ENCODE assay signal across 12 cellular contexts in genomic region chr12:39723831-39724230, GRCh38.
DNase-seq lines count a peak whose midpoint lies in the region; ATAC-seq and TF ChIP-seq lines count a peak whose summit lies in the region.
"Had no signal": no experiment of that assay in that cellular context is flagged by ENCODE, and none has a peak within 500 bp of the region (broad histone marks: within the 10 kb centered on the region; RNA-seq: fewer than 3 reads in every experiment).

No MANE protein-coding gene starts in this region.

- H3K4me3 Mint-ChIP-seq in MCF 10A (ENCODE audit: unreplicated experiment): no peak overlapping the region
- H3K4me3 Mint-ChIP-seq: WTC11 had no signal

- intact Hi-C loops in MCF 10A (cut with micrococcal nuclease): no loop called here
- intact Hi-C loops in breast epithelium (cut with DNase I; ENCODE audit: low total_unique reads): no loop called here
- intact Hi-C loops in lower lobe of right lung (cut with DNase I): no loop called here

- peaks cover 0 to 11% of the 10 kb centered on the region in 2 donors for H3K9me3 ChIP-seq in breast epithelium
- H3K9me3 ChIP-seq in lower lobe of right lung: no peaks in the 10 kb centered on the region

- no peaks in the 10 kb centered on the region for H3K27me3 Mint-ChIP-seq in MCF 10A (ENCODE audit: insufficient read depth, unreplicated experiment)

- CTCF ChIA-PET in MCF 10A (lab: Yijun Ruan, JAX): no interaction called here

- no peak for TF ChIP-seq POLR2A in breast epithelium (IDR thresholded peaks at IDR 0.05)

- no TSS peak for BruUV-seq in MCF 10A (replicated peaks; lab: Mats Ljungman, UMichigan)

- no peak for ATAC-seq in lower lobe of right lung
- ATAC-seq in HG03039 (IDR thresholded peaks at IDR 0.05; ENCODE audit: unreplicated experiment): no peak
- ATAC-seq: WTC11 had no signal

- DNase-seq in MCF 10A (ENCODE audit: unreplicated experiment) (peak; percentile 86), breast epithelium (ENCODE audit: low spot score in 2 of 2) (no peak), NCI-H460 (ENCODE audit: extremely low read depth, low read depth) (peak; percentile 11), cerebellum (ENCODE audit: low spot score) (peak; percentile 37), stromal cell of bone marrow (ENCODE audit: low read depth) (peak; percentile 50), NCI-H510A treated with DMSO at 0.1 percent for 48 hours (lab: John Stamatoyannopoulos, UW) (no peak), lower lobe of right lung (no peak)
- DNase-seq: left ventricle myocardium inferior had no signal

- H3K4me1 Mint-ChIP-seq in MCF 10A (ENCODE audit: insufficient read depth, unreplicated experiment): peaks cover 4% of the 10 kb centered on the region

- peak overlapping the region; percentile 19 for H3K27ac Mint-ChIP-seq in MCF 10A (ENCODE audit: low read depth, unreplicated experiment)
- H3K27ac Mint-ChIP-seq: WTC11 had no signal

- no peaks in the 10 kb centered on the region for H3K36me3 Mint-ChIP-seq in MCF 10A (ENCODE audit: insufficient read depth, unreplicated experiment)

- no peak for TF ChIP-seq CTCF in MCF 10A (IDR thresholded peaks at IDR 0.05; ENCODE audit: unreplicated experiment)
- no peak for TF ChIP-seq CTCF in breast epithelium (IDR thresholded peaks at IDR 0.05)
- TF ChIP-seq CTCF in lower lobe of right lung (IDR thresholded peaks at IDR 0.05): no peak

- H3K27me3 ChIP-seq in breast epithelium (no peaks in the 10 kb centered on the region), lower lobe of right lung (ENCODE audit: low read depth) (no peaks in the 10 kb centered on the region)
- H3K27me3 ChIP-seq: cardiac muscle cell had no signal

- H3K4me1 ChIP-seq in breast epithelium (no peaks in the 10 kb centered on the region), lower lobe of right lung (no peaks in the 10 kb centered on the region)
- H3K4me1 ChIP-seq: left ventricle myocardium inferior had no signal

- H3K4me3 ChIP-seq in breast epithelium: no peak overlapping the region
- no peak overlapping the region for H3K4me3 ChIP-seq in lower lobe of right lung
- H3K4me3 ChIP-seq: cardiac muscle cell, left ventricle myocardium inferior had no signal

- peaks cover 8% of the 10 kb centered on the region for H3K9me3 Mint-ChIP-seq in MCF 10A (ENCODE audit: unreplicated experiment)

- POLR2A ChIA-PET in MCF 10A (lab: Yijun Ruan, JAX): no interaction called here

- H3K36me3 ChIP-seq in breast epithelium (no peaks in the 10 kb centered on the region), lower lobe of right lung (no peaks in the 10 kb centered on the region)
- H3K36me3 ChIP-seq: cardiac muscle cell, left ventricle myocardium inferior had no signal

- H3K27ac ChIP-seq in breast epithelium: no peak overlapping the region
- no peak overlapping the region for H3K27ac ChIP-seq in lower lobe of right lung
- H3K27ac ChIP-seq: cardiac muscle cell, KMS-11, left ventricle myocardium inferior had no signal

Comparison
In these comparisons a context has a peak if more than half of its experiments do, and no peak if none do; other contexts are left out.
1. DNase-seq: peak in MCF 10A (single experiment), NCI-H460 (single experiment), cerebellum (single experiment) and stromal cell of bone marrow (single experiment); none in breast epithelium (0 of 2), NCI-H510A treated with DMSO at 0.1 percent for 48 hours (single experiment) and lower lobe of right lung (single experiment).